In genomic region chr19:42535276-42535675, GRCh38 we compare ENCODE assay signal across 4 cellular contexts. TPM values are rescaled to one million over a fixed set of nuclear protein-coding genes. Genes with fewer than 3 reads are reported as not detected.
"Had no signal": no experiment of that assay in that cellular context is flagged by ENCODE, and none has a peak within 500 bp of the region (broad histone marks: within the 10 kb centered on the region; RNA-seq: fewer than 3 reads in every experiment).

No MANE protein-coding gene starts in this region.

RNA-seq across cellular contexts. Expression of gene CEACAM1, which starts 7.0 kb away (rescaled TPM):
- total RNA-seq: LHCN-M2 had no signal

RNA-seq across cellular contexts. Expression of gene CEACAM8, which starts 59.4 kb away (rescaled TPM):
- total RNA-seq: LHCN-M2, M059J, MCF 10A, NCI-H460 had no signal
